Comparison of ENCODE assay signal across 8 cellular contexts in genomic region chr6:7267521-7268091, GRCh38. TPM values are rescaled to one million over a fixed set of nuclear protein-coding genes. Genes with fewer than 3 reads are reported as not detected.
A peak's percentile ranks its signal among the peaks of the same experiment; 100 is the strongest.
DNase-seq lines count a peak whose midpoint lies in the region; ATAC-seq and TF ChIP-seq lines count a peak whose summit lies in the region.

No MANE protein-coding gene starts in this region.

- ATAC-seq in GM21367 (IDR thresholded peaks at IDR 0.05; ENCODE audit: unreplicated experiment) (no peak), GM18505 (IDR thresholded peaks at IDR 0.05; ENCODE audit: unreplicated experiment) (no peak), HG02973 (IDR thresholded peaks at IDR 0.05; ENCODE audit: unreplicated experiment) (no peak)

- H3K4me3 Mint-ChIP-seq in progenitor cell of endocrine pancreas (ENCODE audit: low read depth): no peak overlapping the region

- H3K27me3 ChIP-seq in H7 (ENCODE audit: control insufficient read depth, insufficient read depth, low read length): no peaks in the 10 kb centered on the region

- no peaks in the 10 kb centered on the region for H3K9me3 Mint-ChIP-seq in progenitor cell of endocrine pancreas (ENCODE audit: low read depth)

- H3K4me1 Mint-ChIP-seq in progenitor cell of endocrine pancreas (ENCODE audit: low read depth): peaks cover 3% of the 10 kb centered on the region

- H3K4me3 ChIP-seq in H7 (ENCODE audit: insufficient read depth, low read depth, low read length): no peak overlapping the region
- no peak overlapping the region for H3K4me3 ChIP-seq in fibroblast of the aortic adventitia (ENCODE audit: low read depth, low read length)
- H3K4me3 ChIP-seq in skeletal muscle cell (ENCODE audit: low read depth, low read length): no peak overlapping the region

- TF ChIP-seq CTCF in fibroblast of the aortic adventitia (IDR thresholded peaks at IDR 0.05; ENCODE audit: insufficient read depth, low read length) (no peak), progenitor cell of endocrine pancreas (IDR thresholded peaks at IDR 0.05; ENCODE audit: unreplicated experiment) (no peak)

- H3K36me3 ChIP-seq in H7 (replicated peaks; ENCODE audit: control insufficient read depth, insufficient read depth, low read length): no peaks in the 10 kb centered on the region

- no peak overlapping the region for H3K27ac Mint-ChIP-seq in progenitor cell of endocrine pancreas

- TF ChIP-seq POLR2A in GM18505 (IDR thresholded peaks at IDR 0.05; ENCODE audit: borderline replicate concordance, extremely low read depth, insufficient read depth, insufficient read length): no peak

- DNase-seq in H7 (peak; percentile 35), RKO (ENCODE audit: low spot score) (peak; percentile 81), fibroblast of the aortic adventitia (ENCODE audit: low read depth) (peak; percentile 90), skeletal muscle cell (ENCODE audit: low read depth) (peak; percentile 94), progenitor cell of endocrine pancreas (ENCODE audit: low spot score, unreplicated experiment) (no peak)

- no peaks in the 10 kb centered on the region for H3K36me3 Mint-ChIP-seq in progenitor cell of endocrine pancreas (ENCODE audit: insufficient read depth)

- H3K27me3 Mint-ChIP-seq in progenitor cell of endocrine pancreas: no peaks in the 10 kb centered on the region

RNA-seq across cellular contexts. Expression of gene SSR1, which starts 45.4 kb away (rescaled TPM):
- 49.6 and 55.3 TPM in 2 replicates for total RNA-seq in H7 (2014; rRNA removed; shearing (Covaris generic))
- 94.4 and 205 TPM in 2 replicates for total RNA-seq in fibroblast of the aortic adventitia (ENCODE audit: low replicate concordance)
- 112 and 113 TPM in 2 replicates for total RNA-seq in progenitor cell of endocrine pancreas
